In genomic region chr16:2911580-2912329, GRCh38 we compare ENCODE assay signal across 1 cellular context.
TF ChIP-seq lines count a peak whose summit lies in the region.

FLYWCH1 (plus strand) TSS chr16:2911931; CDS start chr16:2929686, 17,755 bp downstream.

TF ChIP-seq in liver, 16 proteins besides CTCF, POLR2A, EP300 and RAD21 (continued from another document):
- TF ChIP-seq TAF1 (conservative IDR thresholded peaks at IDR 0.05) (no peak), ATF3 (IDR thresholded peaks at IDR 0.05) (no peak), FOXA1 (IDR thresholded peaks at IDR 0.05) (peak; percentile 81), HNF4G (IDR thresholded peaks at IDR 0.05) (no peak), EGR1 (IDR thresholded peaks at IDR 0.05; ENCODE audit: low read depth in 2 of 2) (peak in 1 of 2 donors; percentile 29), NR2F2 (IDR thresholded peaks at IDR 0.05) (no peak), RXRA (IDR thresholded peaks at IDR 0.05) (no peak), JUND (IDR thresholded peaks at IDR 0.05) (no peak), GABPA (IDR thresholded peaks at IDR 0.05 in 1 of 2, conservative IDR thresholded peaks at IDR 0.05 in 1 of 2) (peak in 1 of 2 donors; percentile 73)
